In the genomic region with DNA sequence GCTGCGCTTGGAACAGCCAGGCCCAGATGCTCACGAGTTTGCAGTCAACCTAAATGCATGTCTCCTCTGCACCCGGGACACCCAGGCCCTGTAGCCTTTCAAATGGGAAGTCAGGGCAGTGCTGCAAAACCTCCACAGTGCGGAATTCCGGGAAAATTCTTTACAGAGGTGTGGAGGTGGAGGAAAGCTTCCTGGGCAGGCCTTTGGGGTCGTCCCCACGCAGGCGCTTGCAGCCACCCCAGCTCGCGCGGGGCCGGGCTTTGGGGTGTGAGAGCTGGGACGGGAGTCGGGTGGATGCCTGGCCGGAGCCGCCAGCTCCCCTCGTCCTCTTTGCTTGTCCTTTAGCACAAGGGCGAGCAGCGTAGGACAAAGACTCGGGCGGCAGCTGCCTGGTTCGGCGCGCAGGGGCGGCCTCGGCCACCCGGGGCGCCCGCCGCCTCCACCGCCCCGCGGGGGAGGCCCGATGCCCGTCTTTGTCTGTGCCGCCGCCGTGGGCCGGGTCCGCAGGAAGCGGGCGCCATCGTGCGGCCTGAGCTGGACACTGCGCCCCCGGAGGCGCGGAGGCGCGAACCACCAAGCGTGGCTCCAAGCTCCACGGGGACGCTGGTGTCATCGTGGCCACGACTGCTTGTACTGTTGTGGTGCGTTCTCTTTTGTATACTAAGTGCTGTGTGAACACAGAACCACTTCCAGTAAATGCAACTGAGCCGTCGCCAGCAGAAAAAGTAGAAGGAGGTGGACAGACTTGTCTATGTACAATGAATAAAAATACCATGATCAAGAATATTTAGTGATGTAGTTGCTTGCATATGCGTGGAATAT, we compare ENCODE assay signal across 7 cellular contexts. TPM values are rescaled to one million over a fixed set of nuclear protein-coding genes. Genes with fewer than 3 reads are reported as not detected.
DNase-seq lines count a peak whose midpoint lies in the region; FAIRE-seq and TF ChIP-seq lines count a peak whose summit lies in the region.

No MANE protein-coding gene starts in this region.

- no peaks in the 10 kb centered on the region for H3K9me3 Mint-ChIP-seq in brain

- H3K4me1 ChIP-seq in HAP-1: peaks cover 3% of the 10 kb centered on the region; the same call in 1 of the 2 replicates
- H3K4me1 ChIP-seq in small intestine (ENCODE audit: control insufficient read depth in 2 of 2, insufficient read depth in 1 of 2, low read depth in 1 of 2, low read length in 1 of 2): no peaks in the 10 kb centered on the region

- peaks cover 28% of the 10 kb centered on the region for H3K27me3 Mint-ChIP-seq in brain

- peak; percentile 68 for DNase-seq in GM12865 (ENCODE audit: low read depth)
- DNase-seq in HAP-1 (ENCODE audit: low spot score in 2 of 2): peak; percentile 66 to 83
- DNase-seq in MG63: peak; percentile 53
- peak; percentile 31 for DNase-seq in T-helper 9 cell
- DNase-seq in iPS-NIHi11 (ENCODE audit: low spot score): peak; percentile 94
- DNase-seq in small intestine: peak; percentile 57

- no peak overlapping the region for H3K27ac ChIP-seq in small intestine (ENCODE audit: low read depth in 1 of 2, low read length in 1 of 2)

- H3K9me3 ChIP-seq in HAP-1: no peaks in the 10 kb centered on the region
- no peaks in the 10 kb centered on the region for H3K9me3 ChIP-seq in MG63
- H3K9me3 ChIP-seq in small intestine (ENCODE audit: control insufficient read depth, low read depth): no peaks in the 10 kb centered on the region

- peak overlapping the region in 2 of 5 experiments; percentile 67 to 80 for H3K27ac Mint-ChIP-seq in brain

- H3K4me1 Mint-ChIP-seq in brain: peaks cover 24% of the 10 kb centered on the region

- FAIRE-seq in small intestine (lab: Jason Lieb, UNC): no peak

- peak overlapping the region; percentile 24 to 76 (median 73) for H3K4me3 Mint-ChIP-seq in brain

- in situ Hi-C loops in HAP-1 (cut with MboI; ENCODE audit: low sequenced_read_pairs): loop anchor here (10.0 kb wide), 1 partner anchor 1557 kb away; no protein-coding TSS in a partner anchor

- no peaks in the 10 kb centered on the region for H3K36me3 Mint-ChIP-seq in brain

- no peak overlapping the region for H3K4me3 ChIP-seq in GM12865 (ENCODE audit: low read depth, low read length)
- H3K4me3 ChIP-seq in HAP-1: peak overlapping the region; percentile 24
- no peak overlapping the region; the same call in 1 of the 2 replicates for H3K4me3 ChIP-seq in MG63
- peak overlapping the region in 1 of 2 donors; percentile 48 for H3K4me3 ChIP-seq in small intestine (ENCODE audit: low read depth in 1 of 2, low read length in 2 of 2)

- peak; percentile 97 for TF ChIP-seq CTCF in GM12865 (IDR thresholded peaks at IDR 0.05; ENCODE audit: insufficient read depth, low read depth, low read length, missing control alignments)
- TF ChIP-seq CTCF in brain (conservative IDR thresholded peaks at IDR 0.05): peak; percentile 95 to 98

- no peaks in the 10 kb centered on the region for H3K36me3 ChIP-seq in HAP-1 (replicated peaks)
- no peaks in the 10 kb centered on the region for H3K36me3 ChIP-seq in MG63
- H3K36me3 ChIP-seq in small intestine (ENCODE audit: control insufficient read depth in 2 of 2, insufficient read depth in 2 of 2, low read length in 2 of 2): no peaks in the 10 kb centered on the region

- 4 to 6% (median 5%) methylated on average over 52 to 59 of the region's 59 CpGs for WGBS in small intestine, 3 donors

- no peaks in the 10 kb centered on the region; the same call in 1 of the 2 replicates for H3K27me3 ChIP-seq in HAP-1 (ENCODE audit: low read depth)
- peaks cover 3% of the 10 kb centered on the region for H3K27me3 ChIP-seq in MG63
- peaks cover 0 to 3% of the 10 kb centered on the region in 2 donors for H3K27me3 ChIP-seq in small intestine (ENCODE audit: control insufficient read depth in 2 of 2, insufficient read depth in 2 of 2, low read length in 2 of 2)

RNA-seq across cellular contexts. Expression of gene BCL11A, which starts 28.2 kb away (rescaled TPM):
- not detected in 2 replicates for total RNA-seq in MG63 (2014; rRNA removed; shearing (Covaris generic); ENCODE audit: low replicate concordance)
- polyA plus RNA-seq in brain (ENCODE audit: insufficient read depth, low read depth, low replicate concordance) (22.7 TPM), small intestine (10 to 100 TPM in 2 of 3 donors, 1 to 10 TPM in 1; 2.2 to 17.2 (median 10.7) TPM)

Comparison
In these comparisons a context has a peak if more than half of its experiments do, and no peak if none do; other contexts are left out.
1. DNase-seq: peak in every context shown above with its lines; median percentile 94 in iPS-NIHi11; 74 in HAP-1; 68 in GM12865; 57 in small intestine; 53 in MG63; 31 in T-helper 9 cell.